In the genomic region with DNA sequence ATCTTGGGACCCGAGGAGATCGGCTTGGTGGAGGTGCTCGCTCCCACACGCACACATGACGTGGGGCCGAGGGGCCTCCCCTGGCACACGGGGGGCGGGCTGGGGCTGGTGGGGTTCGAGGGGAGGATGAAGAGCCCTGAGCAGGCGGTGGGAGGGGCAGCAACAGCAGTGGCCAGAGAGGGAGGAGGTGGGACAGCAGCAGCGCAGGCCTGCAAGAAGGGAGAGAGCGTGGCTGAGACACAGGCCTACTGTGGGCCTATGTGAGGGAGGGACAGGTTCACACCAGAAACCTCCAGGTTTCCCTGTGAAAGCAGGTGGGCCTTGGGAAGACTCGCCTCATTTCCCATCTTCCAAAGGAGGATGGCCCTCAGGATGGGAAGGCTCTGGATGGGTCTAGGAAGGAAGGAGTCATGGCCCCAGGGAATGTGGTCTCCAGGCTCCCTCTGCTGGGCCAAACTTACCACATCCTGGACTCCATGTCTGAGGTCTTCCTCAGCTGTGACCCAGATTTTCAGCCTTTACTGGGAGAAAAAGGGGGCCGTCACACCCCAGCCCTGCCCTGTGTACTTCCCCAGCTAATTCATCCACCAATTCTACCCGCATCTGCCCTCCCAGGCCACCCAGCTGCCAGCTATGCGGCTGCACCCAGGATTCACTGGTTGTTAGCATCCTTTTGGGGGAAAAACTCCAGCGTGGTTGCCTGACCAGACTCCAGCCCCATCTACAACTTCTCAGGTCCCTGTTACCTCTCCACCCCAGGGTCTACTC, we compare ENCODE assay signal across 9 cellular contexts. TPM values are rescaled to one million over a fixed set of nuclear protein-coding genes. Genes with fewer than 3 reads are reported as not detected.
DNase-seq lines count a peak whose midpoint lies in the region; ATAC-seq, FAIRE-seq and TF ChIP-seq lines count a peak whose summit lies in the region.
"Had no signal": no experiment of that assay in that cellular context is flagged by ENCODE, and none has a peak within 500 bp of the region (broad histone marks: within the 10 kb centered on the region; RNA-seq: fewer than 3 reads in every experiment).

No MANE protein-coding gene starts in this region.

- H4K5ac ChIP-seq in H1 (ENCODE audit: insufficient read length, low read depth, low read length), result no peak overlapping the region

- no peaks in the 10 kb centered on the region for H3K9me2 ChIP-seq in OCI-LY7 (ENCODE audit: insufficient read depth, low read length)

- H2BK15ac ChIP-seq in H1 (ENCODE audit: low read length), result no peak overlapping the region

- no peak overlapping the region for H2BK12ac ChIP-seq in H1 (ENCODE audit: low read depth, low read length)

- H3K36me3 ChIP-seq in OCI-LY7 (ENCODE audit: insufficient read depth, low read length) (peaks cover 6% of the 10 kb centered on the region; the same call in 1 of the 2 replicates), H1 (ENCODE audit: control insufficient read depth in 2 of 4, insufficient read depth in 4 of 4, low read length in 3 of 4) (peaks cover 0 to 3% (median 1%) of the 10 kb centered on the region in 4 experiments; a peak in 1 of 8 replicates)

- WGBS in H1 (ENCODE audit: extremely low coverage in 1 of 2, insufficient coverage in 1 of 2, insufficient read length in 1 of 2, insufficient replicate concordance in 2 of 2, low coverage in 1 of 2, low lambda C conversion rate in 2 of 2, missing lambda C conversion rate in 1 of 2), 2 experiments, result 87% methylated on average over 13 of the region's 17 CpGs; no CpG with 5 or more reads in 1 of the 2 experiments

- no peak overlapping the region for H2BK20ac ChIP-seq in H1 (ENCODE audit: low read length)

- intact Hi-C loops in CD14-positive monocyte (cut with micrococcal nuclease) (loop anchor here (5.0 to 10.0 kb wide), 2 partner anchors 53 to 80 kb away; partner anchors contain the start of gene ACRBP (in 1 of the 2)), OCI-LY7 (cut with micrococcal nuclease; ENCODE audit: unreplicated experiment) (loop anchor here (1.0 to 10.0 kb wide), 7 partner anchors 27 to 273 kb away; partner anchors contain the start of genes COPS7A, MLF2, MRPL51 and NCAPD2)

- H3K4me2 ChIP-seq in OCI-LY7 (ENCODE audit: low read length), result peak overlapping the region; percentile 93
- H3K4me2 ChIP-seq in H1 (ENCODE audit: insufficient read depth in 1 of 2, low read depth in 2 of 2, low read length in 2 of 2), result no peak overlapping the region

- peak overlapping the region in 1 of 2 donors; percentile 74 for H3K4me3 Mint-ChIP-seq in CD14-positive monocyte
- H3K4me3 Mint-ChIP-seq in osteocyte (ENCODE audit: unreplicated experiment), result no peak overlapping the region

- no peak overlapping the region for H3K9ac ChIP-seq in H1 (replicated peaks in 1 of 4; ENCODE audit: extremely low read depth in 1 of 4, low read depth in 3 of 4, low read length in 3 of 4)

- no peak for TF ChIP-seq EP300 in H1 (IDR thresholded peaks at IDR 0.05; ENCODE audit: borderline replicate concordance in 1 of 2, low read depth in 2 of 2, low read length in 2 of 2)

- H3K4me1 ChIP-seq in OCI-LY7 (ENCODE audit: insufficient read depth, low read length, poor library complexity, severe bottlenecking) (peaks cover 74% of the 10 kb centered on the region), H1 (replicated peaks in 1 of 4; ENCODE audit: control insufficient read depth in 3 of 4, insufficient read depth in 4 of 4, low read length in 3 of 4) (peaks cover 0 to 7% (median 4%) of the 10 kb centered on the region in 4 experiments; a peak in 3 of 7 replicates)

- H3K27me3 ChIP-seq in H1 (replicated peaks in 1 of 4; ENCODE audit: control insufficient read depth in 3 of 4, extremely low read depth in 1 of 4, insufficient read depth in 3 of 4, low read length in 3 of 4), result peaks cover 0 to 16% (median 14%) of the 10 kb centered on the region in 4 experiments; a peak in 6 of 7 replicates

- no peaks in the 10 kb centered on the region for H3K9me3 ChIP-seq in OCI-LY7 (ENCODE audit: low read length)
- H3K9me3 ChIP-seq in H1 (ENCODE audit: insufficient read depth in 2 of 2, low read depth in 1 of 2, low read length in 1 of 2), result no peaks in the 10 kb centered on the region

- CTCF ChIA-PET in OCI-LY7 (lab: Charles Lee; ENCODE audit: unreplicated experiment) (interaction anchor here (0.5 to 1.1 kb wide), 4 partner anchors 22 to 55 kb away, joined by 3 to 9 read pairs (median 4); partner anchors contain the start of genes COPS7A and MLF2), H1 (lab: Charles Lee; ENCODE audit: partially characterized antibody) (interaction anchor here (0.6 to 4.5 kb wide), 28 partner anchors 8 to 190 kb away, joined by 3 to 39 read pairs (median 4); partner anchors contain the start of genes ACRBP, COPS7A and ZNF384)

- BruUV-seq in OCI-LY7 (replicated peaks; lab: Mats Ljungman, UMichigan), result no TSS peak

- TF ChIP-seq RAD21 in H1 (IDR thresholded peaks at IDR 0.05 in 1 of 2, conservative IDR thresholded peaks at IDR 0.05 in 1 of 2; ENCODE audit: low read depth in 2 of 2, low read length in 2 of 2), result peak; percentile 80 to 87

- peak; percentile 58 for TF ChIP-seq CTCF in CD14-positive monocyte (IDR thresholded peaks at IDR 0.05)
- TF ChIP-seq CTCF in GM12875 (IDR thresholded peaks at IDR 0.05; ENCODE audit: borderline replicate concordance, insufficient read depth, low read depth, low read length), result peak; percentile 64
- peak; percentile 82 for TF ChIP-seq CTCF in OCI-LY7 (conservative IDR thresholded peaks at IDR 0.05; ENCODE audit: low read length)
- peak; percentile 65 to 85 (median 77) for TF ChIP-seq CTCF in H1 (IDR thresholded peaks at IDR 0.05; ENCODE audit: control extremely low read depth in 1 of 3, insufficient read depth in 1 of 3, low read depth in 1 of 3, low read length in 3 of 3)
- TF ChIP-seq CTCF in osteocyte (IDR thresholded peaks at IDR 0.05), result peak; percentile 60
- TF ChIP-seq CTCF in coronary artery (IDR thresholded peaks at IDR 0.05), result no peak

- H3K27ac Mint-ChIP-seq in CD14-positive monocyte (no peak overlapping the region), osteocyte (ENCODE audit: unreplicated experiment) (no peak overlapping the region)

- H3K23me2 ChIP-seq in H1 (ENCODE audit: low read depth, low read length), result peaks cover 16% of the 10 kb centered on the region

- H3K27ac ChIP-seq in OCI-LY7 (ENCODE audit: low read depth, low read length, poor library complexity, severe bottlenecking) (peak overlapping the region; percentile 96), H1 (ENCODE audit: low read depth, low read length) (no peak overlapping the region), coronary artery (no peak overlapping the region)

- no peak overlapping the region for H3K18ac ChIP-seq in H1 (ENCODE audit: extremely low read depth, low read length)

- H2AFZ ChIP-seq in OCI-LY7 (ENCODE audit: low read length) (no peak overlapping the region), H1 (ENCODE audit: low read length) (no peak overlapping the region)

- H4K91ac ChIP-seq in H1 (replicated peaks; ENCODE audit: insufficient read length, low read length), result no peak overlapping the region

- no peak overlapping the region for H3K56ac ChIP-seq in H1 (replicated peaks; ENCODE audit: insufficient read length, low read depth, low read length)

- DNase-seq in CD14-positive monocyte (ENCODE audit: low spot score) (no peak), OCI-LY7 (ENCODE audit: low spot score) (peak; percentile 64), H1 (ENCODE audit: low read depth in 1 of 2, low spot score in 2 of 2) (peak in 1 of 2 experiments; percentile 60), osteocyte (ENCODE audit: extremely low spot score, unreplicated experiment) (no peak), middle frontal gyrus (ENCODE audit: extremely low spot score, low spot score) (no peak), coronary artery (ENCODE audit: low spot score) (no peak)
- DNase-seq: right cardiac atrium had no signal

- POLR2A ChIA-PET in OCI-LY7 (lab: Charles Lee), result interaction anchor here (1.2 to 2.9 kb wide), 4 partner anchors 9 to 26 kb away, joined by 3 to 16 read pairs (median 7); partner anchors contain the start of genes COPS7A and ZNF384
- POLR2A ChIA-PET in H1 (lab: Charles Lee; ENCODE audit: partially characterized antibody), result interaction anchor here (0.6 to 3.1 kb wide), 8 partner anchors 9 to 164 kb away, joined by 3 to 32 read pairs (median 4); partner anchors contain the start of genes CDCA3, COPS7A, GAPDH and USP5

- H3K14ac ChIP-seq in H1 (ENCODE audit: insufficient read length), result no peak overlapping the region

- no peak overlapping the region for H2AK5ac ChIP-seq in H1 (ENCODE audit: low read depth, low read length)

- no peak overlapping the region for H3K4me3 ChIP-seq in GM12875 (ENCODE audit: low read depth, low read length)
- peak overlapping the region; percentile 69 for H3K4me3 ChIP-seq in OCI-LY7 (ENCODE audit: low read depth, low read length, poor library complexity, severe bottlenecking)
- peak overlapping the region in 1 of 4 experiments; percentile 7; a peak in 2 of 8 replicates for H3K4me3 ChIP-seq in H1 (ENCODE audit: extremely low read depth in 1 of 4, insufficient read depth in 2 of 4, low read depth in 3 of 4, low read length in 4 of 4)
- no peak overlapping the region for H3K4me3 ChIP-seq in coronary artery

- no peak overlapping the region for H3K23ac ChIP-seq in H1 (ENCODE audit: insufficient read length)

- H3K79me2 ChIP-seq in OCI-LY7 (ENCODE audit: insufficient read depth, low read depth, low read length), result peaks cover 16% of the 10 kb centered on the region; the same call in 1 of the 2 replicates
- H3K79me2 ChIP-seq in H1 (ENCODE audit: control insufficient read depth in 1 of 2, insufficient read depth in 2 of 2, low read length in 2 of 2), result no peaks in the 10 kb centered on the region

- TF ChIP-seq POLR2A in H1 (IDR thresholded peaks at IDR 0.05; ENCODE audit: control extremely low read depth in 1 of 2, low read depth in 2 of 2, low read length in 2 of 2), result no peak

- no peak for ATAC-seq in HG02642 (IDR thresholded peaks at IDR 0.05; ENCODE audit: poor library complexity, unreplicated experiment)

- peaks cover 4 to 20% (median 14%) of the 10 kb centered on the region in 7 donors for H3K9me3 Mint-ChIP-seq in CD14-positive monocyte
- no peaks in the 10 kb centered on the region for H3K9me3 Mint-ChIP-seq in osteocyte (ENCODE audit: unreplicated experiment)

- H4K20me1 ChIP-seq in OCI-LY7 (ENCODE audit: insufficient read depth, low read length), result no peaks in the 10 kb centered on the region
- H4K20me1 ChIP-seq in H1 (replicated peaks in 1 of 2; ENCODE audit: control insufficient read depth in 1 of 2, insufficient read depth in 2 of 2, low read length in 2 of 2), result no peaks in the 10 kb centered on the region

- H3K4me1 Mint-ChIP-seq in CD14-positive monocyte (peaks cover 26% of the 10 kb centered on the region), osteocyte (ENCODE audit: unreplicated experiment) (peaks cover 17% of the 10 kb centered on the region)

- peaks cover 3 to 11% of the 10 kb centered on the region in 2 donors for H3K36me3 Mint-ChIP-seq in CD14-positive monocyte
- no peaks in the 10 kb centered on the region for H3K36me3 Mint-ChIP-seq in osteocyte (ENCODE audit: unreplicated experiment)

- no peak for FAIRE-seq in H1 (lab: Jason Lieb, UNC)

- H3K79me1 ChIP-seq in H1 (ENCODE audit: low read depth, low read length), result no peaks in the 10 kb centered on the region; the same call in 1 of the 2 replicates

- H2BK5ac ChIP-seq in H1 (ENCODE audit: low read depth, low read length), result no peak overlapping the region

- H3K27me3 Mint-ChIP-seq in CD14-positive monocyte (ENCODE audit: low read depth in 3 of 3), result peaks cover 60 to 76% (median 61%) of the 10 kb centered on the region in 3 donors
- H3K27me3 Mint-ChIP-seq in osteocyte (ENCODE audit: unreplicated experiment), result peaks cover 24% of the 10 kb centered on the region

- H2BK120ac ChIP-seq in H1 (replicated peaks; ENCODE audit: low read depth, low read length), result no peak overlapping the region

- H4K8ac ChIP-seq in H1 (ENCODE audit: extremely low read depth, insufficient read depth, low read length), result no peak overlapping the region

- no peak overlapping the region for H3K4ac ChIP-seq in H1 (replicated peaks; ENCODE audit: insufficient read length, low read depth, low read length)

RNA-seq across cellular contexts. Expression of gene PIANP, which starts 2.8 kb away (rescaled TPM):
- polyA plus RNA-seq in CD14-positive monocyte (not detected), H1 (2011; rRNA removed) (6.3 and 13.3 TPM in 2 replicates)
- total RNA-seq in OCI-LY7 (2014; rRNA removed; shearing (Covaris generic)), result 0.98 and 1.2 TPM in 2 replicates
- total RNA-seq in OCI-LY7 (2022) (15.2 and 15.4 TPM in 2 replicates), osteocyte (3.9 and 5.2 TPM in 2 replicates)
- 9.8 and 15.3 TPM in 2 replicates for total RNA-seq in H1 (2021; fragmentation: NEBNext Ultra II Directional; extraction: Animal tissue kit (Norgen Biotek cat#: 25700))
- 4.1 TPM for polyA plus RNA-seq in H1 (2011; cell fraction: cytosol; rRNA removed)
- 16.6 TPM for polyA plus RNA-seq in H1 (2011; cell fraction: nucleus; rRNA removed)
- 11.4 to 16.2 TPM (median 13.6 TPM) in 4 replicates for polyA plus RNA-seq in H1 (2012, experiment 1 of 2)
- 12.2 TPM for polyA plus RNA-seq in H1 (2012, experiment 2 of 2)
- 13.5 TPM for polyA plus RNA-seq in H1 (2013, experiment 1 of 2)
- 16.5 TPM for polyA plus RNA-seq in H1 (2013, experiment 2 of 2)
- polyA minus RNA-seq in H1 (2011; rRNA and poly(A)+ RNA removed), result 1.6 and 3.5 TPM in 2 replicates
- 6.8 TPM for polyA minus RNA-seq in H1 (2011; cell fraction: cytosol; rRNA and poly(A)+ RNA removed)
- polyA minus RNA-seq in H1 (2011; cell fraction: nucleus; rRNA and poly(A)+ RNA removed), result 4.1 TPM

RNA-seq across cellular contexts. Expression of gene ZNF384, which starts 8.6 kb away (rescaled TPM):
- polyA plus RNA-seq in CD14-positive monocyte (10 to 100 TPM in 1 of 2 donors, 1 to 10 TPM in 1; 9.6 to 10.9 TPM), H1 (2011; rRNA removed) (59.0 and 75.1 TPM in 2 replicates)
- total RNA-seq in OCI-LY7 (2014; rRNA removed; shearing (Covaris generic)), result 48.2 and 48.6 TPM in 2 replicates
- total RNA-seq in OCI-LY7 (2022) (95.5 and 109 TPM in 2 replicates), osteocyte (66.6 and 68.3 TPM in 2 replicates)
- 59.6 and 60.1 TPM in 2 replicates for total RNA-seq in H1 (2021; fragmentation: NEBNext Ultra II Directional; extraction: Animal tissue kit (Norgen Biotek cat#: 25700))
- 66.7 TPM for polyA plus RNA-seq in H1 (2011; cell fraction: cytosol; rRNA removed)
- polyA plus RNA-seq in H1 (2011; cell fraction: nucleus; rRNA removed), result 138 TPM
- polyA plus RNA-seq in H1 (2012, experiment 1 of 2), result 64.4 to 74.8 TPM (median 69.2 TPM) in 4 replicates
- 30.4 TPM for polyA plus RNA-seq in H1 (2012, experiment 2 of 2)
- polyA plus RNA-seq in H1 (2013, experiment 1 of 2), result 47.8 TPM
- 45.3 TPM for polyA plus RNA-seq in H1 (2013, experiment 2 of 2)
- polyA minus RNA-seq in H1 (2011; rRNA and poly(A)+ RNA removed), result 69.0 and 70.2 TPM in 2 replicates
- 39.0 TPM for polyA minus RNA-seq in H1 (2011; cell fraction: cytosol; rRNA and poly(A)+ RNA removed)
- 71.1 TPM for polyA minus RNA-seq in H1 (2011; cell fraction: nucleus; rRNA and poly(A)+ RNA removed)

RNA-seq across cellular contexts. Expression of gene COPS7A, which starts 26.1 kb away (rescaled TPM):
- polyA plus RNA-seq in CD14-positive monocyte (10 to 100 TPM; 70.1 to 77.1 TPM), H1 (2011; rRNA removed) (95.9 and 98.4 TPM in 2 replicates)
- total RNA-seq in OCI-LY7 (2014; rRNA removed; shearing (Covaris generic)), result 64.8 and 71.2 TPM in 2 replicates
- total RNA-seq in OCI-LY7 (2022) (51.1 and 53.8 TPM in 2 replicates), osteocyte (61.4 and 73.0 TPM in 2 replicates)
- 43.3 and 44.5 TPM in 2 replicates for total RNA-seq in H1 (2021; fragmentation: NEBNext Ultra II Directional; extraction: Animal tissue kit (Norgen Biotek cat#: 25700))
- 93.9 TPM for polyA plus RNA-seq in H1 (2011; cell fraction: cytosol; rRNA removed)
- polyA plus RNA-seq in H1 (2011; cell fraction: nucleus; rRNA removed), result 109 TPM
- polyA plus RNA-seq in H1 (2012, experiment 1 of 2), result 43.6 to 58.1 TPM (median 55.6 TPM) in 4 replicates
- 63.2 TPM for polyA plus RNA-seq in H1 (2012, experiment 2 of 2)
- 40.6 TPM for polyA plus RNA-seq in H1 (2013, experiment 1 of 2)
- polyA plus RNA-seq in H1 (2013, experiment 2 of 2), result 40.1 TPM
- 43.8 and 57.5 TPM in 2 replicates for polyA minus RNA-seq in H1 (2011; rRNA and poly(A)+ RNA removed)
- 16.6 TPM for polyA minus RNA-seq in H1 (2011; cell fraction: cytosol; rRNA and poly(A)+ RNA removed)
- polyA minus RNA-seq in H1 (2011; cell fraction: nucleus; rRNA and poly(A)+ RNA removed), result 17.2 TPM

RNA-seq across cellular contexts. Expression of gene ING4, which starts 34.8 kb away (rescaled TPM):
- 10 to 100 TPM; 62.2 to 64.0 TPM for polyA plus RNA-seq in CD14-positive monocyte
- 27.1 and 38.1 TPM in 2 replicates for total RNA-seq in OCI-LY7 (2014; rRNA removed; shearing (Covaris generic))
- 30.8 and 37.0 TPM in 2 replicates for total RNA-seq in OCI-LY7 (2022)
- total RNA-seq in H1 (2021; fragmentation: NEBNext Ultra II Directional; extraction: Animal tissue kit (Norgen Biotek cat#: 25700)), result 21.7 and 22.9 TPM in 2 replicates
- polyA plus RNA-seq in H1 (2011; rRNA removed), result 28.6 and 29.3 TPM in 2 replicates
- 44.8 TPM for polyA plus RNA-seq in H1 (2011; cell fraction: cytosol; rRNA removed)
- 62.2 TPM for polyA plus RNA-seq in H1 (2011; cell fraction: nucleus; rRNA removed)
- polyA plus RNA-seq in H1 (2012, experiment 1 of 2), result 25.6 to 40.6 TPM (median 29.1 TPM) in 4 replicates
- polyA plus RNA-seq in H1 (2012, experiment 2 of 2), result 21.9 TPM
- 26.0 TPM for polyA plus RNA-seq in H1 (2013, experiment 1 of 2)
- polyA plus RNA-seq in H1 (2013, experiment 2 of 2), result 22.1 TPM
- 15.7 and 16.4 TPM in 2 replicates for polyA minus RNA-seq in H1 (2011; rRNA and poly(A)+ RNA removed)
- 6.8 TPM for polyA minus RNA-seq in H1 (2011; cell fraction: cytosol; rRNA and poly(A)+ RNA removed)
- polyA minus RNA-seq in H1 (2011; cell fraction: nucleus; rRNA and poly(A)+ RNA removed), result 13.0 TPM
- total RNA-seq in osteocyte, result 56.7 and 58.8 TPM in 2 replicates

RNA-seq across cellular contexts. Expression of gene ACRBP, which starts 50.5 kb away (rescaled TPM):
- polyA plus RNA-seq in CD14-positive monocyte (10 to 100 TPM; 10.2 to 10.3 TPM), H1 (2011; rRNA removed) (5.2 and 8.9 TPM in 2 replicates)
- 3.6 and 4.4 TPM in 2 replicates for total RNA-seq in OCI-LY7 (2014; rRNA removed; shearing (Covaris generic))
- total RNA-seq in OCI-LY7 (2022) (9.3 and 9.4 TPM in 2 replicates), osteocyte (0.73 and 1.0 TPM in 2 replicates)
- 0.80 and 1.2 TPM in 2 replicates for total RNA-seq in H1 (2021; fragmentation: NEBNext Ultra II Directional; extraction: Animal tissue kit (Norgen Biotek cat#: 25700))
- 4.1 TPM for polyA plus RNA-seq in H1 (2011; cell fraction: cytosol; rRNA removed)
- 13.2 TPM for polyA plus RNA-seq in H1 (2011; cell fraction: nucleus; rRNA removed)
- 0.98 to 1.8 TPM (median 1.4 TPM) in 4 replicates for polyA plus RNA-seq in H1 (2012, experiment 1 of 2)
- polyA plus RNA-seq in H1 (2012, experiment 2 of 2), result 0.30 TPM
- polyA plus RNA-seq in H1 (2013, experiment 1 of 2), result 1.5 TPM
- polyA plus RNA-seq in H1 (2013, experiment 2 of 2), result 2.1 TPM
- 5.7 and 11.8 TPM in 2 replicates for polyA minus RNA-seq in H1 (2011; rRNA and poly(A)+ RNA removed)
- 2.2 TPM for polyA minus RNA-seq in H1 (2011; cell fraction: cytosol; rRNA and poly(A)+ RNA removed)
- 5.7 TPM for polyA minus RNA-seq in H1 (2011; cell fraction: nucleus; rRNA and poly(A)+ RNA removed)
